21 cellular contexts compared by ENCODE assay signal in genomic region chr4:150264595-150265141, GRCh38.
"Had no signal": no experiment of that assay in that cellular context is flagged by ENCODE, and none has a peak within 500 bp of the region (broad histone marks: within the 10 kb centered on the region; RNA-seq: fewer than 3 reads in every experiment).

No MANE protein-coding gene starts in this region.

- H3K9me3 ChIP-seq: colonic mucosa, pancreas, transverse colon, vagina had no signal

- H3K4me1 ChIP-seq: colonic mucosa, pancreas, transverse colon, vagina had no signal

- H2AFZ ChIP-seq: neural progenitor cell had no signal

- H3K4me2 ChIP-seq: neural progenitor cell had no signal

- H3K4me3 Mint-ChIP-seq: activated naive CD4-positive, alpha-beta T cell treated with anti-CD3 and anti-CD28 coated beads for 36 hours; activated naive CD8-positive, alpha-beta T cell treated with anti-CD3 and anti-CD28 coated beads, Interleukin-2, amount 50 U/mL, for 24 hours; activated T-helper 17 cell treated with anti-CD3 and anti-CD28 coated beads, Interleukin-2, amount 50 U/mL, for 72 hours; naive B cell; neural progenitor cell had no signal

- H3K36me3 ChIP-seq: colonic mucosa, neural progenitor cell, pancreas, vagina had no signal

- H3K4me1 Mint-ChIP-seq: activated naive CD8-positive, alpha-beta T cell treated with anti-CD3 and anti-CD28 coated beads, Interleukin-2, amount 50 U/mL, for 24 hours; naive B cell had no signal

- H3K27me3 Mint-ChIP-seq: activated naive CD8-positive, alpha-beta T cell treated with anti-CD3 and anti-CD28 coated beads, Interleukin-2, amount 50 U/mL, for 24 hours; activated T-helper 17 cell treated with anti-CD3 and anti-CD28 coated beads, Interleukin-2, amount 50 U/mL, for 72 hours; naive B cell had no signal

- H3K27ac Mint-ChIP-seq: activated naive CD4-positive, alpha-beta T cell treated with anti-CD3 and anti-CD28 coated beads for 36 hours; activated naive CD8-positive, alpha-beta T cell treated with anti-CD3 and anti-CD28 coated beads, Interleukin-2, amount 50 U/mL, for 24 hours; activated T-helper 17 cell treated with anti-CD3 and anti-CD28 coated beads, Interleukin-2, amount 50 U/mL, for 72 hours; neural progenitor cell had no signal

- H3K4me3 ChIP-seq: colonic mucosa, heart left ventricle, lung, neural progenitor cell, pancreas, transverse colon, vagina had no signal

- FAIRE-seq: frontal cortex, pancreas, small intestine had no signal

- H3K9ac ChIP-seq: neural progenitor cell had no signal

- H3K9me3 Mint-ChIP-seq: activated naive CD4-positive, alpha-beta T cell treated with anti-CD3 and anti-CD28 coated beads for 36 hours; activated naive CD8-positive, alpha-beta T cell treated with anti-CD3 and anti-CD28 coated beads, Interleukin-2, amount 50 U/mL, for 24 hours; activated T-helper 17 cell treated with anti-CD3 and anti-CD28 coated beads, Interleukin-2, amount 50 U/mL, for 72 hours; naive B cell had no signal

- H3K27ac ChIP-seq: colonic mucosa, heart left ventricle, neural progenitor cell, pancreas, transverse colon, vagina, VCaP had no signal

- H3K27me3 ChIP-seq: colonic mucosa, heart left ventricle, neural progenitor cell, pancreas, transverse colon, vagina had no signal

- DNase-seq: activated CD4-positive, alpha-beta T cell treated with anti-CD3 and anti-CD28 coated beads for 1 hour; activated CD4-positive, alpha-beta T cell treated with anti-CD3 and anti-CD28 coated beads, Interleukin-2, amount 50 U/mL, for 48 hours; activated naive CD4-positive, alpha-beta T cell treated with anti-CD3 and anti-CD28 coated beads for 36 hours; activated naive CD8-positive, alpha-beta T cell treated with anti-CD3 and anti-CD28 coated beads, Interleukin-2, amount 50 U/mL, for 24 hours; colonic mucosa; heart left ventricle; left cardiac atrium; naive B cell; pancreas; small intestine; stimulated activated CD4-positive, alpha-beta T cell treated with anti-CD3 and anti-CD28 coated beads, Interleukin-4, amount 100 ng/mL, for 24 hours; stimulated activated naive CD4-positive, alpha-beta T cell treated with Interleukin-2 at 50 U/mL for 16 hours; substantia nigra; T-helper 1 cell; transverse colon had no signal
